Comparison of ENCODE assay signal across 8 cellular contexts in the genomic region with DNA sequence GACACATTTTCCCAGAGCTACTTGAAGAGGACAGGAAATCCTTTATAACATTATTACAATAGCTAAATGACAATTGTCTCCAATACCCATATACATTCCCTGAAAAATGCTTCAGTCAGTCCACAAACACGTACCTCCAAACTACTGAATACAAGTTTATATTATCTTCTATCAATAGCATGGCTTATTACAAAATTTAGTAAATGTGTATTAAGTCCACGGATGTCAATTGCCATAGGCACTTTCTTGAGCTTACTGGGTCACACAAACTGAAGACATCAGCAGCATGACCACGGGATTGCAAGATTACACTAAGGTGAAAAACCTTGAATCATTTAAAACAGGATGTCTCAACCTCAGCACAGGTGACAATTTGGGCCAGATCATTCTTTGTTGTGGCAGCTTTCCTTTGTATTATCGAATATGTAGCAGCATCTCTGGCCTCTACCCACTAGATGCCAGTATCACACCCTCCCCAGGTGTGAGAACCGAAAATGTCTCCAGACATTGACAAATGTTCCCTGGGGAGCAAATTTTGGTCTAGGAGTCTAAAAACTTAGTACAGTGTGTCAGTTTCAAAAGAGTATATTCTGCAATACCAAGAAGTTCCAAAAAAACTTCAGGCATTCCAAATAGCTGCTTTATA. TPM values are rescaled to one million over a fixed set of nuclear protein-coding genes. Genes with fewer than 3 reads are reported as not detected.
A peak's percentile ranks its signal among the peaks of the same experiment; 100 is the strongest.
DNase-seq lines count a peak whose midpoint lies in the region; ATAC-seq and TF ChIP-seq lines count a peak whose summit lies in the region.

No MANE protein-coding gene starts in this region.

- no peaks in the 10 kb centered on the region for H3K9me3 Mint-ChIP-seq in activated naive CD4-positive, alpha-beta T cell treated with anti-CD3 and anti-CD28 coated beads, Interleukin-2, amount 50 U/mL, for 24 hours
- H3K9me3 Mint-ChIP-seq in stimulated activated naive CD8-positive, alpha-beta T cell treated with anti-CD3 and anti-CD28 coated beads, Interleukin-15, amount 100 ng/mL, for 72 hours: no peaks in the 10 kb centered on the region

- intact Hi-C loops in left lung (cut with DNase I): no loop called here

- H3K4me1 Mint-ChIP-seq in activated naive CD4-positive, alpha-beta T cell treated with anti-CD3 and anti-CD28 coated beads, Interleukin-2, amount 50 U/mL, for 24 hours: peaks cover 45% of the 10 kb centered on the region
- H3K4me1 Mint-ChIP-seq in stimulated activated naive CD8-positive, alpha-beta T cell treated with anti-CD3 and anti-CD28 coated beads, Interleukin-15, amount 100 ng/mL, for 72 hours: peaks cover 45% of the 10 kb centered on the region

- TF ChIP-seq CTCF in left lung (IDR thresholded peaks at IDR 0.05): peak in 1 of 2 donors; percentile 15

- no peaks in the 10 kb centered on the region for H3K27me3 ChIP-seq in left lung

- H3K4me3 ChIP-seq in left lung: peak overlapping the region; percentile 44 to 76

- no peaks in the 10 kb centered on the region for H3K27me3 Mint-ChIP-seq in activated naive CD4-positive, alpha-beta T cell treated with anti-CD3 and anti-CD28 coated beads, Interleukin-2, amount 50 U/mL, for 24 hours
- no peaks in the 10 kb centered on the region for H3K27me3 Mint-ChIP-seq in stimulated activated naive CD8-positive, alpha-beta T cell treated with anti-CD3 and anti-CD28 coated beads, Interleukin-15, amount 100 ng/mL, for 72 hours

- no peaks in the 10 kb centered on the region for H3K36me3 ChIP-seq in left lung

- peak; percentile 50 for DNase-seq in activated gamma-delta T cell treated with Interleukin-2 at 50 U/mL for 16 hours
- no peak for DNase-seq in activated gamma-delta T cell (lab: John Stamatoyannopoulos, UW)
- peak; percentile 94 for DNase-seq in NCI-H69 (lab: John Stamatoyannopoulos, UW)
- no peak for DNase-seq in left lung
- peak; percentile 37 to 72 for DNase-seq in stimulated activated naive CD8-positive, alpha-beta T cell treated with anti-CD3 and anti-CD28 coated beads, Interleukin-15, amount 100 ng/mL, for 72 hours
- DNase-seq in NCI-H2029 treated with DMSO at 0.1 percent for 48 hours (lab: John Stamatoyannopoulos, UW): no peak

- no peaks in the 10 kb centered on the region for H3K36me3 Mint-ChIP-seq in activated naive CD4-positive, alpha-beta T cell treated with anti-CD3 and anti-CD28 coated beads, Interleukin-2, amount 50 U/mL, for 24 hours

- peak overlapping the region in 1 of 2 donors; percentile 83 for H3K27ac ChIP-seq in left lung

- peaks cover 13 to 57% of the 10 kb centered on the region in 2 donors for H3K4me1 ChIP-seq in left lung

- peak overlapping the region; percentile 100 for H3K27ac Mint-ChIP-seq in activated naive CD4-positive, alpha-beta T cell treated with anti-CD3 and anti-CD28 coated beads, Interleukin-2, amount 50 U/mL, for 24 hours
- H3K27ac Mint-ChIP-seq in stimulated activated naive CD8-positive, alpha-beta T cell treated with anti-CD3 and anti-CD28 coated beads, Interleukin-15, amount 100 ng/mL, for 72 hours: peak overlapping the region; percentile 72 to 99

- H3K9me3 ChIP-seq in left lung: no peaks in the 10 kb centered on the region

- H3K4me3 Mint-ChIP-seq in activated naive CD4-positive, alpha-beta T cell treated with anti-CD3 and anti-CD28 coated beads, Interleukin-2, amount 50 U/mL, for 24 hours: peak overlapping the region; percentile 99
- H3K4me3 Mint-ChIP-seq in stimulated activated naive CD8-positive, alpha-beta T cell treated with anti-CD3 and anti-CD28 coated beads, Interleukin-15, amount 100 ng/mL, for 72 hours: peak overlapping the region; percentile 86 to 95

- ATAC-seq in HG02763 (IDR thresholded peaks at IDR 0.05; ENCODE audit: unreplicated experiment): peak; percentile 28
- ATAC-seq in left lung: no peak
- peak; percentile 83 for ATAC-seq in stimulated activated naive CD8-positive, alpha-beta T cell treated with anti-CD3 and anti-CD28 coated beads, Interleukin-15, amount 100 ng/mL, for 72 hours

RNA-seq across cellular contexts. Expression of gene MBD2, which starts 1.4 kb away (rescaled TPM):
- total RNA-seq in left lung: 10 to 100 TPM; 63.5 to 89.6 TPM

RNA-seq across cellular contexts. Expression of gene POLI, which starts 46.3 kb away (rescaled TPM):
- total RNA-seq in left lung: 10 to 100 TPM; 24.4 to 24.9 TPM

Comparison
In these comparisons a context has a peak if more than half of its experiments do, and no peak if none do; other contexts are left out.
1. DNase-seq: peak in activated gamma-delta T cell treated with Interleukin-2 at 50 U/mL for 16 hours (single experiment), NCI-H69 (single experiment) and stimulated activated naive CD8-positive, alpha-beta T cell treated with anti-CD3 and anti-CD28 coated beads, Interleukin-15, amount 100 ng/mL, for 72 hours (2 of 2); none in activated gamma-delta T cell (single experiment), left lung (0 of 2) and NCI-H2029 treated with DMSO at 0.1 percent for 48 hours (single experiment).